In the genomic region with DNA sequence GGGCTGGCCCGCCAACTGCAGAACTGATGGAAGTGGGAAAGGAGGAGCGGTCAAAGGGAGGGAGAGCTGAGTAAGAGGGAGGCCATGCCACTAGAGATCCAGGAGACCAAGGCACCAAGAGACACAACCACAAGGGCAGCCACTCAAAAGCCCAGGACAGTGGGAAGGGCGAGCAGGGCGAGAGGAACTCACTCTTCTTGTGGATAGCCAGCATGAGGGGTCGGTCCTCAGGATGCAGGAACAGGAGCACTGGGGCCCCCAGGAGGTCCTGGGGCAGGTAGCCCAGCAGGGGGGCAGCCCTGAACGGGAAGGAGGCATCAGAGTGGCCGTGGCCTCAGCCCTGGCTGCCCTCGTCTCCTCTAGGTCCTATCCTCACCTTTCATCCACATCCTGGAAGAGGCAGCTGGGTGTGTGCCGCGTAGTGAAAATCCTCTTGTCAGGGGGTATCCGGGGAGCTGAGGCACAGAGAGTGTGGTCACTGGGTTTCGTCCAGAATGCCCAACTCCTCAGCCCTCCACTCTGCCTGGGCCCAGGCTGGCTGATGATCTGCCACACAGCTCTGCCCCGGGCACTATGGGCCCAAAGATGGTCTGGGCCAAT, we compare ENCODE assay signal across 20 cellular contexts. TPM values are rescaled to one million over a fixed set of nuclear protein-coding genes. Genes with fewer than 3 reads are reported as not detected.
A peak's percentile ranks its signal among the peaks of the same experiment; 100 is the strongest.
DNase-seq lines count a peak whose midpoint lies in the region; TF ChIP-seq lines count a peak whose summit lies in the region.
"Had no signal": no experiment of that assay in that cellular context is flagged by ENCODE, and none has a peak within 500 bp of the region (broad histone marks: within the 10 kb centered on the region; RNA-seq: fewer than 3 reads in every experiment).

No MANE protein-coding gene starts in this region.

- peaks cover 40 to 83% (median 69%) of the 10 kb centered on the region in 3 donors for H3K36me3 ChIP-seq in tibial nerve
- no peaks in the 10 kb centered on the region for H3K36me3 ChIP-seq in Caco-2 (ENCODE audit: control insufficient read depth, insufficient read depth, low read length)

- intact Hi-C loops in Caco-2 (cut with micrococcal nuclease; ENCODE audit: unreplicated experiment): no loop called here

- H3K27ac Mint-ChIP-seq in activated naive CD4-positive, alpha-beta T cell treated with anti-CD3 and anti-CD28 coated beads, Interleukin-2, amount 10 ng/mL, durations not matched to agents 7 days and 5 days: peak overlapping the region; percentile 46
- peak overlapping the region; percentile 78 for H3K27ac Mint-ChIP-seq in neural crest cell (ENCODE audit: unreplicated experiment)
- H3K27ac Mint-ChIP-seq in Caco-2 (ENCODE audit: unreplicated experiment): no peak overlapping the region
- H3K27ac Mint-ChIP-seq: CD8-positive, alpha-beta T cell had no signal

- H3K27me3 Mint-ChIP-seq in activated naive CD4-positive, alpha-beta T cell treated with anti-CD3 and anti-CD28 coated beads, Interleukin-2, amount 10 ng/mL, durations not matched to agents 7 days and 5 days: no peaks in the 10 kb centered on the region
- H3K27me3 Mint-ChIP-seq in neural crest cell (ENCODE audit: low read depth): no peaks in the 10 kb centered on the region
- no peaks in the 10 kb centered on the region for H3K27me3 Mint-ChIP-seq in Caco-2 (ENCODE audit: insufficient read depth, unreplicated experiment)

- H3K4me1 ChIP-seq in tibial nerve: peaks cover 0 to 75% (median 23%) of the 10 kb centered on the region in 4 donors
- peaks cover 4% of the 10 kb centered on the region for H3K4me1 ChIP-seq in Caco-2

- 88 to 91% methylated on average over 13 of the region's 13 CpGs for WGBS in tibial nerve, 2 donors

- H3K4me1 Mint-ChIP-seq in activated naive CD4-positive, alpha-beta T cell treated with anti-CD3 and anti-CD28 coated beads, Interleukin-2, amount 10 ng/mL, durations not matched to agents 7 days and 5 days: peaks cover 27% of the 10 kb centered on the region
- H3K4me1 Mint-ChIP-seq in neural crest cell: peaks cover 6% of the 10 kb centered on the region
- peaks cover under 1% of the 10 kb centered on the region for H3K4me1 Mint-ChIP-seq in Caco-2 (ENCODE audit: low read depth, unreplicated experiment)

- no peaks in the 10 kb centered on the region for H3K9me3 Mint-ChIP-seq in activated naive CD4-positive, alpha-beta T cell treated with anti-CD3 and anti-CD28 coated beads, Interleukin-2, amount 10 ng/mL, durations not matched to agents 7 days and 5 days
- no peaks in the 10 kb centered on the region for H3K9me3 Mint-ChIP-seq in neural crest cell
- no peaks in the 10 kb centered on the region for H3K9me3 Mint-ChIP-seq in Caco-2 (ENCODE audit: unreplicated experiment)
- H3K9me3 Mint-ChIP-seq: activated naive CD4-positive, alpha-beta T cell treated with anti-CD3 and anti-CD28 coated beads, Interleukin-2, amount 50 U/mL, for 72 hours; CD8-positive, alpha-beta T cell had no signal

- no TSS peak for BruUV-seq in Caco-2 (replicated peaks; lab: Mats Ljungman, UMichigan)

- DNase-seq in activated naive CD4-positive, alpha-beta T cell treated with anti-CD3 and anti-CD28 coated beads, Interleukin-2, amount 10 ng/mL, durations not matched to agents 7 days and 5 days: no peak
- DNase-seq in activated naive CD4-positive, alpha-beta T cell treated with anti-CD3 and anti-CD28 coated beads, Interleukin-2, amount 50 U/mL, for 16 hours: no peak
- no peak for DNase-seq in caudate nucleus (lab: John Stamatoyannopoulos, UW)
- DNase-seq in neural crest cell (ENCODE audit: low read depth, low spot score): no peak
- no peak for DNase-seq in tibial nerve (ENCODE audit: low spot score in 2 of 2)
- no peak for DNase-seq in Caco-2
- no peak for DNase-seq in EL
- DNase-seq in GM19238 (ENCODE audit: insufficient read length, low spot score): no peak
- DNase-seq: activated CD4-positive, alpha-beta T cell treated with anti-CD3 and anti-CD28 coated beads for 48 hours; CD8-positive, alpha-beta T cell; NCI-H1436; nucleus accumbens; small intestine; stimulated activated CD4-positive, alpha-beta T cell treated with anti-CD3 and anti-CD28 coated beads, Interleukin-4, amount 100 ng/mL, for 4 hours; stimulated activated CD8-positive, alpha-beta memory T cell treated with anti-CD3 and anti-CD28 coated beads, Interleukin-4, amount 100 ng/mL, for 48 hours; trophoblast cell had no signal

- H3K36me3 Mint-ChIP-seq in activated naive CD4-positive, alpha-beta T cell treated with anti-CD3 and anti-CD28 coated beads, Interleukin-2, amount 10 ng/mL, durations not matched to agents 7 days and 5 days: peaks cover 41% of the 10 kb centered on the region
- H3K36me3 Mint-ChIP-seq in neural crest cell (ENCODE audit: low read depth) (peaks cover 4% of the 10 kb centered on the region), Caco-2 (ENCODE audit: insufficient read depth, unreplicated experiment) (peaks cover 17% of the 10 kb centered on the region)

- CTCF ChIA-PET in activated naive CD4-positive, alpha-beta T cell treated with anti-CD3 and anti-CD28 coated beads, Interleukin-2, amount 10 ng/mL, durations not matched to agents 7 days and 5 days (lab: Charles Lee): interaction anchor here (0.9 kb wide), 1 partner anchor 9 kb away, joined by 3 read pairs; no protein-coding TSS in a partner anchor
- CTCF ChIA-PET in Caco-2 (lab: Charles Lee): no interaction called here

- POLR2A ChIA-PET in Caco-2 (lab: Charles Lee): no interaction called here

- TF ChIP-seq POLR2A in tibial nerve (IDR thresholded peaks at IDR 0.05): no peak

- TF ChIP-seq CTCF in neural crest cell (conservative IDR thresholded peaks at IDR 0.05) (no peak), tibial nerve (IDR thresholded peaks at IDR 0.05) (no peak), Caco-2 (IDR thresholded peaks at IDR 0.05; ENCODE audit: insufficient read depth in 1 of 2, low read depth in 1 of 2, low read length in 1 of 2, severe bottlenecking in 1 of 2, unreplicated experiment in 1 of 2) (no peak)

- H3K4me3 ChIP-seq in tibial nerve (no peak overlapping the region), Caco-2 (ENCODE audit: low read depth, low read length) (no peak overlapping the region)

- H3K4me3 Mint-ChIP-seq in activated naive CD4-positive, alpha-beta T cell treated with anti-CD3 and anti-CD28 coated beads, Interleukin-2, amount 10 ng/mL, durations not matched to agents 7 days and 5 days: no peak overlapping the region
- H3K4me3 Mint-ChIP-seq in neural crest cell: no peak overlapping the region
- H3K4me3 Mint-ChIP-seq in Caco-2 (ENCODE audit: unreplicated experiment): no peak overlapping the region
- H3K4me3 Mint-ChIP-seq: CD8-positive, alpha-beta T cell had no signal

- H3K27ac ChIP-seq in caudate nucleus (ENCODE audit: low read depth, low read length) (peak overlapping the region; percentile 39), tibial nerve (peak overlapping the region; percentile 61 to 100 (median 100))

- no peaks in the 10 kb centered on the region for H3K9me3 ChIP-seq in tibial nerve
- H3K9me3 ChIP-seq in Caco-2: no peaks in the 10 kb centered on the region

- H3K27me3 ChIP-seq in tibial nerve: no peaks in the 10 kb centered on the region
- H3K27me3 ChIP-seq in Caco-2 (replicated peaks; ENCODE audit: control insufficient read depth, insufficient read depth, low read length): no peaks in the 10 kb centered on the region

- peak in 1 of 2 donors; percentile 43 for TF ChIP-seq EP300 in tibial nerve (IDR thresholded peaks at IDR 0.05)

RNA-seq across cellular contexts. Expression of a gene that starts 4.3 kb away (rescaled TPM):
- total RNA-seq in neural crest cell (38.3 and 51.6 TPM in 2 replicates), tibial nerve (100 to 1,000 TPM; 157 to 328 (median 204) TPM), Caco-2 (2022) (10.6 and 10.8 TPM in 2 replicates)

RNA-seq across cellular contexts. Expression of a gene that starts 14.8 kb away (rescaled TPM):
- 47.2 and 49.7 TPM in 2 replicates for total RNA-seq in neural crest cell
- total RNA-seq in tibial nerve: 10 to 100 TPM; 48.0 to 72.1 (median 59.0) TPM
- 10.5 and 12.2 TPM in 2 replicates for total RNA-seq in Caco-2 (2022)

RNA-seq across cellular contexts. Expression of a gene that starts 24.0 kb away (rescaled TPM):
- 0.41 and 0.56 TPM in 2 replicates for total RNA-seq in neural crest cell
- 1 to 10 TPM in 1 of 4 donors, not detected in 3; 2.1 TPM for total RNA-seq in tibial nerve
- total RNA-seq in Caco-2 (2022): not detected in 2 replicates
- total RNA-seq: mononuclear cell had no signal

RNA-seq across cellular contexts. Expression of a gene that starts 28.3 kb away (rescaled TPM):
- total RNA-seq in neural crest cell (41.4 and 45.7 TPM in 2 replicates), tibial nerve (10 to 100 TPM; 28.2 to 47.1 (median 38.2) TPM), Caco-2 (2022) (5.4 TPM in 2 replicates)

RNA-seq across cellular contexts. Expression of a gene that starts 29.6 kb away (rescaled TPM):
- total RNA-seq in neural crest cell (0.09 TPM in 1 of 2 replicates, not detected in the other), tibial nerve (not detected), Caco-2 (2022) (not detected in 2 replicates)
- total RNA-seq: A673, Daoy had no signal
